In the genomic region with DNA sequence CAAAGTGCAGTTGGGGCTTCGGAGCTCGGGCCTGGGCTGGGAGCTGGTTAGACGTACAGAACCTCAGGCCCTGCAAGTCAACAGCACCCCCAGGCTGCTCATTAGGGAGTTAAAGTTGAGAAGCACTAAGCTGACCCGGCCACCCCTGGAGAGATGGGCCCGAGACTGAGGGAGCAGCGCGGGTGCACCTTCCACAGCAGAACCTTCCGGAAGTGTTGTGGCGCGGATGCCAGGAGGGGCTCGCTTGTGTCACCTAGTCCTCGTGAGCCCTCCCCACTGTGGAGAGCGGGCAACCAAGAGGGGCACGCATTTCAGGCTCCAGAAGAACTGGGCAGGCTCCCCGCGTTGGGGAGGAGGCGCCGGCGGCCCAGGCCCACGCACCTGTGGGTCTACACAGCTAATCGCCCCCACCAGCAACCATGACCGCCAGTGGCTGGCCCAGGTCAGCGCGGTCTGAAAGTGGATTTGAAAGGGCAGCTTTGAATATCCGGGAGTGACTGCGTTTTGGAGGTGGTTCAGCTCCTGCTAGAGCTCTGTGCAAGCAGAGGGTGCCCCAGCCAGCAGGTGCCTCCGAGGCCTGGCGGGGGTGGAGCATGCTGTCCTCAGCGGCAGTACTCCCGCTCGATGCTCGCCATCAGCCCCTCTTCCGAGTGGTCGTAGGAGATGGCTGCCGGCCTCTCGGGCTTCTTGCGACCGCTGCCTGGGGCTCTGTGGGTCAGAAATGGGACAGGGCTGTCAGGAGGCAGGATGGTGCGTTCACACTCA, we compare ENCODE assay signal across 18 cellular contexts. TPM values are rescaled to one million over a fixed set of nuclear protein-coding genes. Genes with fewer than 3 reads are reported as not detected.
DNase-seq lines count a peak whose midpoint lies in the region; ATAC-seq and TF ChIP-seq lines count a peak whose summit lies in the region.
"Had no signal": no experiment of that assay in that cellular context is flagged by ENCODE, and none has a peak within 500 bp of the region (broad histone marks: within the 10 kb centered on the region; RNA-seq: fewer than 3 reads in every experiment).

No MANE protein-coding gene starts in this region.

- 94 to 95% methylated on average over 32 to 39 of the region's 39 CpGs for WGBS in endodermal cell (ENCODE audit: insufficient coverage in 1 of 2, insufficient read length in 1 of 2), 2 experiments
- WGBS in neuronal stem cell (ENCODE audit: extremely low coverage in 2 of 2, insufficient read length in 2 of 2, insufficient replicate concordance in 1 of 2), 2 donors, result no CpG with 5 or more reads among the region's 39 CpGs
- 95 to 96% methylated on average over 39 of the region's 39 CpGs for WGBS in aorta, 2 donors

- in situ Hi-C loops in G401 (cut with HindIII; ENCODE audit: low sequenced_read_pairs), result no loop called here

- H3K27me3 ChIP-seq in left ventricle myocardium inferior (ENCODE audit: low read depth) (no peaks in the 10 kb centered on the region), right atrium auricular region (no peaks in the 10 kb centered on the region), endodermal cell (ENCODE audit: control insufficient read depth, insufficient read depth, low read length, poor library complexity, severe bottlenecking) (no peaks in the 10 kb centered on the region), neuronal stem cell (ENCODE audit: control insufficient read depth in 3 of 3, insufficient read depth in 3 of 3, low read depth in 1 of 3, low read length in 3 of 3) (peaks cover 0 to 3% (median 3%) of the 10 kb centered on the region in 3 experiments), aorta (ENCODE audit: control insufficient read depth in 1 of 2, insufficient read depth in 2 of 2, low read length in 1 of 2) (no peaks in the 10 kb centered on the region)
- H3K27me3 ChIP-seq: left lung, upper lobe of left lung had no signal

- peak overlapping the region; percentile 63 for H2BK12ac ChIP-seq in neuronal stem cell (ENCODE audit: low read length)

- H3K4me1 Mint-ChIP-seq in endodermal cell, result peaks cover 24% of the 10 kb centered on the region

- H4K8ac ChIP-seq in neuronal stem cell (ENCODE audit: low read depth, low read length), result peak overlapping the region; percentile 30

- H3K4me1 ChIP-seq in left ventricle myocardium inferior (peaks cover 57% of the 10 kb centered on the region), right atrium auricular region (peaks cover 0 to 23% of the 10 kb centered on the region in 2 donors), endodermal cell (ENCODE audit: control insufficient read depth, insufficient read depth, low read length) (no peaks in the 10 kb centered on the region), neuronal stem cell (ENCODE audit: control insufficient read depth in 2 of 2, insufficient read depth in 1 of 2, low read depth in 1 of 2, low read length in 2 of 2) (peaks cover 10 to 12% of the 10 kb centered on the region in 2 donors), aorta (ENCODE audit: control insufficient read depth in 1 of 2, insufficient read depth in 2 of 2, low read length in 2 of 2) (no peaks in the 10 kb centered on the region)

- H3K23ac ChIP-seq in neuronal stem cell (ENCODE audit: low read depth, low read length, poor library complexity), result peak overlapping the region; percentile 77

- intact Hi-C loops in left ventricle myocardium inferior (cut with micrococcal nuclease), result no loop called here
- intact Hi-C loops in aorta (cut with DNase I), result no loop called here

- DNase-seq in left ventricle myocardium inferior (no peak), right atrium auricular region (ENCODE audit: low spot score) (no peak), endodermal cell (peak; percentile 61), neuronal stem cell (ENCODE audit: low spot score) (no peak), aorta (peak; percentile 43 to 76), G401 (ENCODE audit: low spot score) (no peak), GDM1 (lab: John Stamatoyannopoulos, UW) (no peak)
- DNase-seq: activated CD4-positive, alpha-beta T cell treated with anti-CD3 and anti-CD28 coated beads, Interleukin-2, amount 10 ng/mL, durations not matched to agents 24 days and 14 days; activated effector memory CD4-positive, alpha-beta T cell treated with anti-CD3 and anti-CD28 coated beads, Interleukin-2, amount 50 U/mL, for 16 hours; GF-D8; KBM-7; NCI-H2081 treated with DMSO at 0.1 percent for 48 hours; stimulated activated naive CD4-positive, alpha-beta T cell treated with Interleukin-2 at 50 U/mL for 16 hours had no signal

- peaks cover 4% of the 10 kb centered on the region for H3K36me3 Mint-ChIP-seq in endodermal cell (ENCODE audit: low read depth)

- H2BK5ac ChIP-seq in neuronal stem cell (ENCODE audit: low read length), result peak overlapping the region; percentile 58

- no peak overlapping the region for H4K91ac ChIP-seq in neuronal stem cell (ENCODE audit: low read depth, low read length, poor library complexity)

- H3K4me3 Mint-ChIP-seq in endodermal cell, result no peak overlapping the region
- H3K4me3 Mint-ChIP-seq: activated CD4-positive, alpha-beta T cell treated with anti-CD3 and anti-CD28 coated beads, Interleukin-2, amount 10 ng/mL, durations not matched to agents 24 days and 14 days had no signal

- H3K9me3 ChIP-seq in left ventricle myocardium inferior (replicated peaks), result no peaks in the 10 kb centered on the region
- H3K9me3 ChIP-seq in right atrium auricular region, result no peaks in the 10 kb centered on the region
- H3K9me3 ChIP-seq in endodermal cell (ENCODE audit: control insufficient read depth, low read length), result no peaks in the 10 kb centered on the region
- no peaks in the 10 kb centered on the region for H3K9me3 ChIP-seq in neuronal stem cell (replicated peaks in 1 of 2; ENCODE audit: control insufficient read depth in 2 of 2, insufficient read depth in 1 of 2, low read depth in 1 of 2, low read length in 2 of 2)
- no peaks in the 10 kb centered on the region for H3K9me3 ChIP-seq in aorta (ENCODE audit: control insufficient read depth, low read length)
- H3K9me3 ChIP-seq: HAP-1, left lung, upper lobe of left lung had no signal

- peak overlapping the region; percentile 78 for H3K18ac ChIP-seq in neuronal stem cell (ENCODE audit: low read length)

- peaks cover 26% of the 10 kb centered on the region for H3K36me3 ChIP-seq in left ventricle myocardium inferior
- peaks cover 25% of the 10 kb centered on the region for H3K36me3 ChIP-seq in right atrium auricular region
- peaks cover 13% of the 10 kb centered on the region for H3K36me3 ChIP-seq in endodermal cell (ENCODE audit: control insufficient read depth, insufficient read depth, low read length)
- H3K36me3 ChIP-seq in neuronal stem cell (replicated peaks in 1 of 2; ENCODE audit: control insufficient read depth in 2 of 2, insufficient read depth in 2 of 2, low read length in 2 of 2), result peaks cover 0 to 20% of the 10 kb centered on the region in 2 donors
- peaks cover 0 to 1% of the 10 kb centered on the region in 2 donors for H3K36me3 ChIP-seq in aorta (ENCODE audit: control insufficient read depth in 1 of 2, insufficient read depth in 2 of 2, low read length in 1 of 2)

- H3K79me1 ChIP-seq in neuronal stem cell (ENCODE audit: low read depth, low read length), result no peaks in the 10 kb centered on the region

- peak overlapping the region; percentile 32 for H2AFZ ChIP-seq in neuronal stem cell (ENCODE audit: low read length)

- no peak overlapping the region for H3K27ac Mint-ChIP-seq in endodermal cell
- H3K27ac Mint-ChIP-seq: activated CD4-positive, alpha-beta T cell treated with anti-CD3 and anti-CD28 coated beads, Interleukin-2, amount 10 ng/mL, durations not matched to agents 24 days and 14 days had no signal

- H3K4me3 ChIP-seq in left ventricle myocardium inferior (no peak overlapping the region), right atrium auricular region (no peak overlapping the region), endodermal cell (ENCODE audit: low read length) (no peak overlapping the region), neuronal stem cell (ENCODE audit: low read length in 2 of 2) (no peak overlapping the region), aorta (ENCODE audit: low read length in 2 of 2) (no peak overlapping the region)
- H3K4me3 ChIP-seq: HAP-1 had no signal

- peak overlapping the region; percentile 83 for H2AK5ac ChIP-seq in neuronal stem cell (ENCODE audit: low read depth, low read length)

- H3K9me3 Mint-ChIP-seq in endodermal cell, result no peaks in the 10 kb centered on the region
- H3K9me3 Mint-ChIP-seq: activated CD4-positive, alpha-beta T cell treated with anti-CD3 and anti-CD28 coated beads, Interleukin-2, amount 10 ng/mL, durations not matched to agents 24 days and 14 days had no signal

- H2BK120ac ChIP-seq in neuronal stem cell (ENCODE audit: low read depth, low read length), result no peak overlapping the region

- peak overlapping the region; percentile 15 for H3K14ac ChIP-seq in neuronal stem cell (ENCODE audit: low read length)

- no peaks in the 10 kb centered on the region for H3K27me3 Mint-ChIP-seq in endodermal cell (ENCODE audit: insufficient read depth)

- H3K4ac ChIP-seq in neuronal stem cell (ENCODE audit: low read length), result no peak overlapping the region

- H3K9ac ChIP-seq in endodermal cell (ENCODE audit: extremely low read depth, low read length, poor library complexity, severe bottlenecking) (no peak overlapping the region), neuronal stem cell (ENCODE audit: low read depth, low read length, poor library complexity) (no peak overlapping the region)

- H3K4me2 ChIP-seq in neuronal stem cell (ENCODE audit: insufficient read depth, low read length, poor library complexity, severe bottlenecking), result no peak overlapping the region

- H3K27ac ChIP-seq in left ventricle myocardium inferior (replicated peaks) (peak overlapping the region; percentile 71), right atrium auricular region (no peak overlapping the region), endodermal cell (ENCODE audit: low read depth, low read length) (no peak overlapping the region), neuronal stem cell (replicated peaks; ENCODE audit: low read length) (no peak overlapping the region), aorta (ENCODE audit: low read depth in 1 of 2, low read length in 2 of 2) (no peak overlapping the region)
- H3K27ac ChIP-seq: HL-60 had no signal

- ATAC-seq in aorta (ENCODE audit: low FRiP score) (no peak), GM21529 (IDR thresholded peaks at IDR 0.05; ENCODE audit: unreplicated experiment) (no peak)

- H2BK15ac ChIP-seq in neuronal stem cell (ENCODE audit: low read length), result peak overlapping the region; percentile 87

- TF ChIP-seq CTCF in left ventricle myocardium inferior (IDR thresholded peaks at IDR 0.05; ENCODE audit: borderline replicate concordance) (no peak), right atrium auricular region (IDR thresholded peaks at IDR 0.05) (no peak), endodermal cell (conservative IDR thresholded peaks at IDR 0.05) (no peak)

RNA-seq across cellular contexts. Expression of a gene that starts 15.1 kb away (rescaled TPM):
- total RNA-seq in left ventricle myocardium inferior (20.8 TPM), right atrium auricular region (10 to 100 TPM; 18.8 to 30.6 TPM), endodermal cell (10 to 100 TPM in 1 of 2 donors, 1 to 10 TPM in 1; 9.3 to 13.1 TPM), aorta (10 to 100 TPM; 30.7 to 33.6 TPM)
- polyA plus RNA-seq in endodermal cell (2013, experiment 1 of 2), result 11.6 TPM
- polyA plus RNA-seq in endodermal cell (2013, experiment 2 of 2), result 11.6 TPM
- 3.0 TPM for polyA plus RNA-seq in neuronal stem cell (2013, experiment 1 of 2)
- 2.9 TPM for polyA plus RNA-seq in neuronal stem cell (2013, experiment 2 of 2)
- 10 to 100 TPM in 1 of 2 donors, 1 to 10 TPM in 1; 7.8 to 10.2 TPM for polyA plus RNA-seq in aorta
- 4.4 and 6.9 TPM in 2 replicates for total RNA-seq in G401 (2014; rRNA removed; shearing (Covaris generic))

RNA-seq across cellular contexts. Expression of a gene that starts 21.8 kb away (rescaled TPM):
- 3.3 TPM for total RNA-seq in left ventricle myocardium inferior
- total RNA-seq in right atrium auricular region, result 1 to 10 TPM; 4.8 to 5.9 TPM
- total RNA-seq in endodermal cell, result under 1 TPM; 0.29 to 0.44 TPM
- 0.14 TPM for polyA plus RNA-seq in endodermal cell (2013, experiment 1 of 2)
- polyA plus RNA-seq in endodermal cell (2013, experiment 2 of 2), result 0.50 TPM
- polyA plus RNA-seq in neuronal stem cell (2013, experiment 1 of 2), result 0.26 TPM
- 0.24 TPM for polyA plus RNA-seq in neuronal stem cell (2013, experiment 2 of 2)
- total RNA-seq in aorta, result 10 to 100 TPM; 11.4 to 13.9 TPM
- 10 to 100 TPM; 14.7 to 16.4 TPM for polyA plus RNA-seq in aorta
- 11.2 and 14.1 TPM in 2 replicates for total RNA-seq in G401 (2014; rRNA removed; shearing (Covaris generic))

Comparison
In these comparisons a context has a peak if more than half of its experiments do, and no peak if none do; other contexts are left out.
1. DNase-seq: peak in endodermal cell (single experiment) and aorta (2 of 2); none in left ventricle myocardium inferior (single experiment), right atrium auricular region (single experiment), neuronal stem cell (single experiment), G401 (single experiment) and GDM1 (single experiment).